Comparison of ENCODE assay signal across 8 cellular contexts in genomic region chr22:46761539-46762237, GRCh38. TPM values are rescaled to one million over a fixed set of nuclear protein-coding genes. Genes with fewer than 3 reads are reported as not detected.
DNase-seq lines count a peak whose midpoint lies in the region; ATAC-seq, FAIRE-seq and TF ChIP-seq lines count a peak whose summit lies in the region.

No MANE protein-coding gene starts in this region.

- 2% methylated on average over 17 of the region's 17 CpGs for WGBS in HepG2 (ENCODE audit: low lambda C conversion rate)
- WGBS in transverse colon (ENCODE audit: low coverage in 1 of 2), 2 donors = 7 to 11% methylated on average over 11 to 17 of the region's 17 CpGs

- ATAC-seq in left ventricle myocardium superior (no peak), HepG2 (no peak)
- ATAC-seq in activated naive CD8-positive, alpha-beta T cell treated with anti-CD3 and anti-CD28 coated beads, Interleukin-2, amount 50 U/mL, for 24 hours = no peak

- H3K36me3 Mint-ChIP-seq in activated naive CD8-positive, alpha-beta T cell treated with anti-CD3 and anti-CD28 coated beads, Interleukin-2, amount 50 U/mL, for 24 hours (ENCODE audit: low read depth) = peaks cover 25% of the 10 kb centered on the region

- in situ Hi-C loops in HepG2 (cut with HindIII; ENCODE audit: extremely low pct_ligation_motif_present, low pct_unique_long_range_greater_than_20kb) (no loop called here), transverse colon (cut with MboI; ENCODE audit: low pct_ligation_motif_present in 1 of 4, low pct_unique_long_range_greater_than_20kb in 1 of 4, low sequenced_read_pairs in 3 of 4) (loop anchor here in 1 of 4 donors (25.0 kb wide), 1 partner anchor 199 kb away; no protein-coding TSS in a partner anchor)

- DNase-seq in cardiac muscle cell (ENCODE audit: low read depth in 1 of 2, low spot score in 1 of 2) (peak in 1 of 2 donors; percentile 17), left ventricle myocardium superior (no peak), HepG2 (ENCODE audit: low spot score) (no peak), transverse colon (no peak), OCI-M1 (lab: John Stamatoyannopoulos, UW) (no peak), foreskin melanocyte (no peak)
- no peak for DNase-seq in activated naive CD8-positive, alpha-beta T cell treated with anti-CD3 and anti-CD28 coated beads, Interleukin-2, amount 50 U/mL, for 24 hours
- no peak for DNase-seq in stimulated activated naive CD4-positive, alpha-beta T cell treated with Interleukin-2 at 50 U/mL for 16 hours (lab: John Stamatoyannopoulos, UW)

- H3K4me1 Mint-ChIP-seq in activated naive CD8-positive, alpha-beta T cell treated with anti-CD3 and anti-CD28 coated beads, Interleukin-2, amount 50 U/mL, for 24 hours = peaks cover 54% of the 10 kb centered on the region

- CTCF ChIA-PET in HepG2 (lab: Yijun Ruan, JAX; ENCODE audit: low intra/inter-chr PET ratio, low total read pairs) = no interaction called here

- peaks cover 5% of the 10 kb centered on the region for H3K9me3 Mint-ChIP-seq in activated naive CD8-positive, alpha-beta T cell treated with anti-CD3 and anti-CD28 coated beads, Interleukin-2, amount 50 U/mL, for 24 hours

- H3K4me3 ChIP-seq in cardiac muscle cell (peak overlapping the region; percentile 96), HepG2 (replicated peaks in 1 of 3; ENCODE audit: insufficient read depth in 1 of 3, low read depth in 2 of 3, low read length in 3 of 3) (peak overlapping the region; percentile 74 to 96 (median 80)), transverse colon (peak overlapping the region; percentile 62 to 77 (median 69))

- intact Hi-C loops in left ventricle myocardium superior (cut with micrococcal nuclease) = no loop called here
- intact Hi-C loops in HepG2 (cut with micrococcal nuclease; ENCODE audit: unreplicated experiment) = no loop called here
- intact Hi-C loops in transverse colon (cut with DNase I; ENCODE audit: low total_unique reads) = no loop called here

- no peaks in the 10 kb centered on the region for H3K27me3 Mint-ChIP-seq in activated naive CD8-positive, alpha-beta T cell treated with anti-CD3 and anti-CD28 coated beads, Interleukin-2, amount 50 U/mL, for 24 hours

- H2AFZ ChIP-seq in HepG2 (ENCODE audit: low read length) = no peak overlapping the region

- TF ChIP-seq RAD21 in HepG2 (CRISPR knock-in tag; IDR thresholded peaks at IDR 0.05) = no peak

- H4K20me1 ChIP-seq in HepG2 (ENCODE audit: insufficient read depth, low read length) = no peaks in the 10 kb centered on the region

- H3K4me2 ChIP-seq in HepG2 (ENCODE audit: low read depth, low read length) = peak overlapping the region; percentile 90

- H3K4me3 Mint-ChIP-seq in activated naive CD8-positive, alpha-beta T cell treated with anti-CD3 and anti-CD28 coated beads, Interleukin-2, amount 50 U/mL, for 24 hours = peak overlapping the region; percentile 98

- POLR2A ChIA-PET in HepG2 (lab: Yijun Ruan, JAX) = interaction anchor here (0.9 to 5.4 kb wide), 22 partner anchors 8 to 198 kb away, joined by 3 to 144 read pairs (median 7); partner anchors contain the start of gene CERK

- H3K79me2 ChIP-seq in HepG2 (ENCODE audit: insufficient read depth, low read length) = peaks cover 48% of the 10 kb centered on the region

- no peaks in the 10 kb centered on the region for H3K27me3 ChIP-seq in cardiac muscle cell
- H3K27me3 ChIP-seq in HepG2 (ENCODE audit: control insufficient read depth in 1 of 2, insufficient read depth in 2 of 2, low read length in 2 of 2) = no peaks in the 10 kb centered on the region; a peak in 1 of 5 replicates
- no peaks in the 10 kb centered on the region for H3K27me3 ChIP-seq in transverse colon

- H3K27ac ChIP-seq in cardiac muscle cell = peak overlapping the region; percentile 97
- H3K27ac ChIP-seq in HepG2 (ENCODE audit: extremely low read length, insufficient read depth, low read length) = peak overlapping the region; percentile 91
- H3K27ac ChIP-seq in transverse colon = peak overlapping the region; percentile 90 to 98 (median 97)

- H3K36me3 ChIP-seq in cardiac muscle cell (no peaks in the 10 kb centered on the region), HepG2 (replicated peaks in 1 of 2; ENCODE audit: control insufficient read depth in 1 of 2, insufficient read depth in 2 of 2, low read length in 2 of 2) (peaks cover 0 to 1% of the 10 kb centered on the region in 2 experiments; a peak in 1 of 5 replicates), transverse colon (no peaks in the 10 kb centered on the region)

- TF ChIP-seq POLR2A in HepG2 (IDR thresholded peaks at IDR 0.05; ENCODE audit: insufficient read depth in 1 of 2, low read depth in 2 of 2, low read length in 2 of 2) = no peak
- TF ChIP-seq POLR2A in transverse colon (IDR thresholded peaks at IDR 0.05) = no peak

- no peak for FAIRE-seq in HepG2 (lab: Jason Lieb, UNC)

- TF ChIP-seq EP300 in HepG2 (IDR thresholded peaks at IDR 0.05; ENCODE audit: low read depth in 2 of 2, low read length in 2 of 2) = no peak
- no peak for TF ChIP-seq EP300 in HepG2 (CRISPR knock-in tag; IDR thresholded peaks at IDR 0.05; ENCODE audit: borderline replicate concordance)
- TF ChIP-seq EP300 in transverse colon (IDR thresholded peaks at IDR 0.05; ENCODE audit: low read depth) = no peak

- peak overlapping the region; percentile 97 for H3K27ac Mint-ChIP-seq in activated naive CD8-positive, alpha-beta T cell treated with anti-CD3 and anti-CD28 coated beads, Interleukin-2, amount 50 U/mL, for 24 hours

- TSS peak; percentile 98 for BruUV-seq in HepG2 (replicated peaks; lab: Mats Ljungman, UMichigan)

- no peak for TF ChIP-seq CTCF in cardiac muscle cell (IDR thresholded peaks at IDR 0.05; ENCODE audit: low read depth, low read length)
- TF ChIP-seq CTCF in HepG2 (CRISPR knock-in tag; IDR thresholded peaks at IDR 0.05) = no peak
- no peak for TF ChIP-seq CTCF in transverse colon (IDR thresholded peaks at IDR 0.05)

- H3K9me3 ChIP-seq in cardiac muscle cell (ENCODE audit: low read depth) (no peaks in the 10 kb centered on the region), HepG2 (ENCODE audit: low read length) (no peaks in the 10 kb centered on the region), transverse colon (no peaks in the 10 kb centered on the region)

- H3K4me1 ChIP-seq in cardiac muscle cell (ENCODE audit: low read depth) (peaks cover 9% of the 10 kb centered on the region), HepG2 (ENCODE audit: insufficient read depth, low read length) (peaks cover 56% of the 10 kb centered on the region), transverse colon (peaks cover 16 to 62% (median 35%) of the 10 kb centered on the region in 4 donors)

- peak overlapping the region; percentile 98 for H3K9ac ChIP-seq in HepG2 (ENCODE audit: insufficient read depth, low read depth, low read length)

RNA-seq across cellular contexts. Expression of gene TBC1D22A, which starts 0.8 kb away (rescaled TPM):
- total RNA-seq in cardiac muscle cell = 16.2 and 16.6 TPM in 2 replicates
- polyA plus RNA-seq in cardiac muscle cell = 15.2 and 18.5 TPM in 2 replicates
- 15.8 TPM for total RNA-seq in left ventricle myocardium superior
- 17.3 and 17.6 TPM in 2 replicates for total RNA-seq in HepG2 (2016; rRNA removed; fragmentation: Illumina TruSeq; extraction: Trizol)
- 13.6 and 13.8 TPM in 2 replicates for total RNA-seq in HepG2 (2016; cell fraction: cytosol; rRNA removed; fragmentation: Illumina TruSeq; extraction: Trizol; ENCODE audit: low read depth)
- total RNA-seq in HepG2 (2016; cell fraction: insoluble cytoplasmic fraction; rRNA removed; fragmentation: Illumina TruSeq; extraction: Trizol) = 14.5 and 18.0 TPM in 2 replicates
- total RNA-seq in HepG2 (2016; cell fraction: membrane; rRNA removed; fragmentation: Illumina TruSeq; extraction: Trizol) = 15.2 and 19.7 TPM in 2 replicates
- 11.0 and 13.2 TPM in 2 replicates for total RNA-seq in HepG2 (2016; cell fraction: nucleus; rRNA removed; fragmentation: Illumina TruSeq; extraction: Trizol)
- polyA plus RNA-seq in HepG2 (2011; rRNA removed) = 17.5 and 18.0 TPM in 2 replicates
- 16.4 and 18.2 TPM in 2 replicates for polyA plus RNA-seq in HepG2 (2011; cell fraction: cytosol; rRNA removed)
- polyA plus RNA-seq in HepG2 (2011; cell fraction: nucleus; rRNA removed) = 14.2 and 18.7 TPM in 2 replicates
- 12.4 and 15.2 TPM in 2 replicates for polyA plus RNA-seq in HepG2 (2012)
- polyA plus RNA-seq in HepG2 (2016; cell fraction: cytosol; fragmentation: Illumina TruSeq; extraction: Trizol; ENCODE audit: low read depth) = 7.7 and 9.5 TPM in 2 replicates
- 17.3 and 21.6 TPM in 2 replicates for polyA plus RNA-seq in HepG2 (2016; cell fraction: insoluble cytoplasmic fraction; fragmentation: Illumina TruSeq; extraction: Trizol; ENCODE audit: low read depth)
- polyA plus RNA-seq in HepG2 (2016; cell fraction: membrane; fragmentation: Illumina TruSeq; extraction: Trizol; ENCODE audit: low read depth) = 14.3 and 16.8 TPM in 2 replicates
- polyA plus RNA-seq in HepG2 (2016; cell fraction: nucleus; fragmentation: Illumina TruSeq; extraction: Trizol; ENCODE audit: insufficient read depth, low read depth) = 13.4 and 13.5 TPM in 2 replicates
- 14.2 and 23.5 TPM in 2 replicates for polyA minus RNA-seq in HepG2 (2011; rRNA and poly(A)+ RNA removed; ENCODE audit: low replicate concordance)
- polyA minus RNA-seq in HepG2 (2011; cell fraction: cytosol; rRNA and poly(A)+ RNA removed) = 11.9 and 12.0 TPM in 2 replicates
- 21.5 and 22.0 TPM in 2 replicates for polyA minus RNA-seq in HepG2 (2011; cell fraction: nucleus; rRNA and poly(A)+ RNA removed)
- total RNA-seq in transverse colon = 100 to 1,000 TPM in 1 of 4 donors, 10 to 100 TPM in 3; 31.2 to 111 (median 41.8) TPM

RNA-seq across cellular contexts. Expression of gene CERK, which starts 23.6 kb away (rescaled TPM):
- total RNA-seq in cardiac muscle cell = 65.4 and 74.9 TPM in 2 replicates
- 37.2 and 53.7 TPM in 2 replicates for polyA plus RNA-seq in cardiac muscle cell
- total RNA-seq in left ventricle myocardium superior = 87.5 TPM
- 40.3 and 41.8 TPM in 2 replicates for total RNA-seq in HepG2 (2016; rRNA removed; fragmentation: Illumina TruSeq; extraction: Trizol)
- 33.8 and 34.8 TPM in 2 replicates for total RNA-seq in HepG2 (2016; cell fraction: cytosol; rRNA removed; fragmentation: Illumina TruSeq; extraction: Trizol; ENCODE audit: low read depth)
- total RNA-seq in HepG2 (2016; cell fraction: insoluble cytoplasmic fraction; rRNA removed; fragmentation: Illumina TruSeq; extraction: Trizol) = 36.2 and 38.6 TPM in 2 replicates
- total RNA-seq in HepG2 (2016; cell fraction: membrane; rRNA removed; fragmentation: Illumina TruSeq; extraction: Trizol) = 63.0 and 65.4 TPM in 2 replicates
- 26.0 and 34.7 TPM in 2 replicates for total RNA-seq in HepG2 (2016; cell fraction: nucleus; rRNA removed; fragmentation: Illumina TruSeq; extraction: Trizol)
- 41.9 and 49.5 TPM in 2 replicates for polyA plus RNA-seq in HepG2 (2011; rRNA removed)
- 38.6 and 42.2 TPM in 2 replicates for polyA plus RNA-seq in HepG2 (2011; cell fraction: cytosol; rRNA removed)
- 42.7 and 45.1 TPM in 2 replicates for polyA plus RNA-seq in HepG2 (2011; cell fraction: nucleus; rRNA removed)
- 38.6 and 44.4 TPM in 2 replicates for polyA plus RNA-seq in HepG2 (2012)
- 31.4 and 34.6 TPM in 2 replicates for polyA plus RNA-seq in HepG2 (2016; cell fraction: cytosol; fragmentation: Illumina TruSeq; extraction: Trizol; ENCODE audit: low read depth)
- 32.4 and 37.2 TPM in 2 replicates for polyA plus RNA-seq in HepG2 (2016; cell fraction: insoluble cytoplasmic fraction; fragmentation: Illumina TruSeq; extraction: Trizol; ENCODE audit: low read depth)
- 47.9 and 48.5 TPM in 2 replicates for polyA plus RNA-seq in HepG2 (2016; cell fraction: membrane; fragmentation: Illumina TruSeq; extraction: Trizol; ENCODE audit: low read depth)
- 42.2 and 46.3 TPM in 2 replicates for polyA plus RNA-seq in HepG2 (2016; cell fraction: nucleus; fragmentation: Illumina TruSeq; extraction: Trizol; ENCODE audit: insufficient read depth, low read depth)
- 29.1 and 59.9 TPM in 2 replicates for polyA minus RNA-seq in HepG2 (2011; rRNA and poly(A)+ RNA removed; ENCODE audit: low replicate concordance)
- 26.6 and 33.8 TPM in 2 replicates for polyA minus RNA-seq in HepG2 (2011; cell fraction: cytosol; rRNA and poly(A)+ RNA removed)
- 39.4 and 41.5 TPM in 2 replicates for polyA minus RNA-seq in HepG2 (2011; cell fraction: nucleus; rRNA and poly(A)+ RNA removed)
- total RNA-seq in transverse colon = 10 to 100 TPM; 13.7 to 72.2 (median 63.5) TPM
